Comparison of ENCODE assay signal across 9 cellular contexts in genomic region chr20:13105864-13106457, GRCh38.
DNase-seq lines count a peak whose midpoint lies in the region; ATAC-seq and TF ChIP-seq lines count a peak whose summit lies in the region.
"Had no signal": no experiment of that assay in that cellular context is flagged by ENCODE, and none has a peak within 500 bp of the region (broad histone marks: within the 10 kb centered on the region; RNA-seq: fewer than 3 reads in every experiment).

No MANE protein-coding gene starts in this region.

- H3K36me3 ChIP-seq in GM23338 (ENCODE audit: insufficient read depth) (no peaks in the 10 kb centered on the region), OCI-LY3 (replicated peaks; ENCODE audit: low read depth, low read length) (no peaks in the 10 kb centered on the region)

- no peaks in the 10 kb centered on the region for H3K27me3 Mint-ChIP-seq in GM23338 (ENCODE audit: insufficient read depth, low read depth, poor library complexity)
- H3K27me3 Mint-ChIP-seq in progenitor cell of endocrine pancreas, result no peaks in the 10 kb centered on the region
- H3K27me3 Mint-ChIP-seq in T-cell, result no peaks in the 10 kb centered on the region
- H3K27me3 Mint-ChIP-seq in T-helper 2 cell treated with Interferon-gamma antibody and Interleukin-4, amounts not matched to agents 5 μg/mL and 100 μg/mL, for 36 hours (ENCODE audit: low read depth), result peaks cover 9% of the 10 kb centered on the region

- H3F3A ChIP-seq in GM23338 (replicated peaks; ENCODE audit: low read depth), result no peaks in the 10 kb centered on the region

- H4K20me1 ChIP-seq in GM23338 (replicated peaks; ENCODE audit: insufficient read depth), result no peaks in the 10 kb centered on the region
- H4K20me1 ChIP-seq in OCI-LY3 (ENCODE audit: insufficient read depth, low read length), result no peaks in the 10 kb centered on the region

- POLR2A ChIA-PET in T-cell (lab: Charles Lee), result no interaction called here

- H3K4me3 ChIP-seq in GM23338 (no peak overlapping the region), OCI-LY3 (ENCODE audit: low read length) (peak overlapping the region; percentile 31)

- no peak overlapping the region for H3K27ac Mint-ChIP-seq in GM23338
- no peak overlapping the region for H3K27ac Mint-ChIP-seq in progenitor cell of endocrine pancreas
- H3K27ac Mint-ChIP-seq in T-cell, result no peak overlapping the region
- H3K27ac Mint-ChIP-seq in T-helper 2 cell treated with Interferon-gamma antibody and Interleukin-4, amounts not matched to agents 5 μg/mL and 100 μg/mL, for 36 hours, result no peak overlapping the region

- CTCF ChIA-PET in T-cell (lab: Charles Lee), result interaction anchor here in 1 of 2 donors (0.9 kb wide), 1 partner anchor 134 kb away, joined by 3 read pairs; no protein-coding TSS in a partner anchor

- H3K9me3 Mint-ChIP-seq in GM23338 (no peaks in the 10 kb centered on the region), progenitor cell of endocrine pancreas (ENCODE audit: low read depth) (no peaks in the 10 kb centered on the region), T-cell (no peaks in the 10 kb centered on the region)
- no peaks in the 10 kb centered on the region for H3K9me3 Mint-ChIP-seq in T-helper 2 cell treated with Interferon-gamma antibody and Interleukin-4, amounts not matched to agents 5 μg/mL and 100 μg/mL, for 36 hours

- H3K4me1 ChIP-seq in GM23338 (ENCODE audit: insufficient read depth) (0 out of 2 replicates have a peak, but pooled peaks cover 3% of the 10 kb centered on the region), OCI-LY3 (ENCODE audit: low read length) (0 out of 2 replicates have a peak, but pooled peaks cover 5% of the 10 kb centered on the region)

- DNase-seq in AG09319 (ENCODE audit: extremely low read depth, low read depth) (peak; percentile 10), GM23338 (ENCODE audit: low spot score) (peak; percentile 69), epidermal melanocyte (ENCODE audit: insufficient read length, low spot score) (peak; percentile 26), progenitor cell of endocrine pancreas (ENCODE audit: low spot score, unreplicated experiment) (no peak), T-cell (no peak)
- DNase-seq in T-helper 2 cell treated with Interferon-gamma antibody and Interleukin-4, amounts not matched to agents 5 μg/mL and 100 μg/mL, for 36 hours (ENCODE audit: low spot score), result no peak

- H3K27me3 ChIP-seq in GM23338 (ENCODE audit: insufficient read depth) (no peaks in the 10 kb centered on the region), OCI-LY3 (ENCODE audit: low read depth, low read length) (peaks cover 19% of the 10 kb centered on the region)

- H3K4me3 Mint-ChIP-seq in GM23338 (no peak overlapping the region), progenitor cell of endocrine pancreas (ENCODE audit: low read depth) (no peak overlapping the region), T-cell (no peak overlapping the region)
- H3K4me3 Mint-ChIP-seq in T-helper 2 cell treated with Interferon-gamma antibody and Interleukin-4, amounts not matched to agents 5 μg/mL and 100 μg/mL, for 36 hours, result no peak overlapping the region

- no peaks in the 10 kb centered on the region for H3K9me2 ChIP-seq in GM23338 (ENCODE audit: insufficient read depth)

- H3K36me3 Mint-ChIP-seq in GM23338 (ENCODE audit: low read depth), result no peaks in the 10 kb centered on the region
- H3K36me3 Mint-ChIP-seq in progenitor cell of endocrine pancreas (ENCODE audit: insufficient read depth), result peaks cover 9% of the 10 kb centered on the region
- H3K36me3 Mint-ChIP-seq in T-cell, result no peaks in the 10 kb centered on the region
- no peaks in the 10 kb centered on the region for H3K36me3 Mint-ChIP-seq in T-helper 2 cell treated with Interferon-gamma antibody and Interleukin-4, amounts not matched to agents 5 μg/mL and 100 μg/mL, for 36 hours (ENCODE audit: low read depth)

- no peak overlapping the region for H3K9ac ChIP-seq in OCI-LY3 (ENCODE audit: low read length)

- peak overlapping the region; percentile 0; the same call in 1 of the 2 replicates for H2AFZ ChIP-seq in GM23338
- H2AFZ ChIP-seq in OCI-LY3 (ENCODE audit: low read depth, low read length), result peak overlapping the region; percentile 7

- H3K4me2 ChIP-seq in GM23338, result no peak overlapping the region
- peak overlapping the region; percentile 52 for H3K4me2 ChIP-seq in OCI-LY3 (ENCODE audit: low read length)

- ATAC-seq in GM23338 (peak; percentile 34; the same call in 2 of the 3 replicates), HG03139 (IDR thresholded peaks at IDR 0.05; ENCODE audit: unreplicated experiment) (no peak), T-cell (replicated peaks in 1 of 4) (no peak)

- peaks cover 13% of the 10 kb centered on the region for H3K4me1 Mint-ChIP-seq in GM23338
- peaks cover 43% of the 10 kb centered on the region for H3K4me1 Mint-ChIP-seq in progenitor cell of endocrine pancreas (ENCODE audit: low read depth)
- H3K4me1 Mint-ChIP-seq in T-cell, result no peaks in the 10 kb centered on the region
- H3K4me1 Mint-ChIP-seq in T-helper 2 cell treated with Interferon-gamma antibody and Interleukin-4, amounts not matched to agents 5 μg/mL and 100 μg/mL, for 36 hours (ENCODE audit: low read depth), result no peaks in the 10 kb centered on the region

- TF ChIP-seq CTCF in AG09319 (IDR thresholded peaks at IDR 0.05; ENCODE audit: low read depth, low read length), result peak; percentile 66
- TF ChIP-seq CTCF in GM23338 (conservative IDR thresholded peaks at IDR 0.05; ENCODE audit: low read depth in 2 of 2), result peak; percentile 61 to 88
- peak; percentile 88 for TF ChIP-seq CTCF in OCI-LY3 (IDR thresholded peaks at IDR 0.05; ENCODE audit: low read depth, low read length)
- peak; percentile 79 for TF ChIP-seq CTCF in progenitor cell of endocrine pancreas (IDR thresholded peaks at IDR 0.05; ENCODE audit: unreplicated experiment)

- H3K79me2 ChIP-seq in GM23338 (replicated peaks; ENCODE audit: insufficient read depth) (no peaks in the 10 kb centered on the region), OCI-LY3 (ENCODE audit: low read length) (no peaks in the 10 kb centered on the region)

- H3K27ac ChIP-seq in GM23338 (ENCODE audit: low read depth) (no peak overlapping the region), OCI-LY3 (ENCODE audit: low read length) (no peak overlapping the region)
- H3K27ac ChIP-seq: epithelial cell of prostate had no signal

- no peaks in the 10 kb centered on the region for H3K9me3 ChIP-seq in OCI-LY3 (ENCODE audit: insufficient read depth, low read length)

TF ChIP-seq in GM23338, 12 proteins besides CTCF, POLR2A, EP300 and RAD21 (continues in another document):
- no peak for TF ChIP-seq EZH2phosphoT487 (IDR thresholded peaks at IDR 0.05; ENCODE audit: unreplicated experiment)
- no peak for TF ChIP-seq ZNF114 (CRISPR knock-in tag; IDR thresholded peaks at IDR 0.05)
- no peak for TF ChIP-seq CREB1 (CRISPR knock-in tag; IDR thresholded peaks at IDR 0.05; ENCODE audit: low read depth)
- no peak for TF ChIP-seq POLR2AphosphoS5 (IDR thresholded peaks at IDR 0.05; ENCODE audit: low read depth)
- no peak for TF ChIP-seq STAT1 (IDR thresholded peaks at IDR 0.05; ENCODE audit: unreplicated experiment)
- no peak for TF ChIP-seq REST (IDR thresholded peaks at IDR 0.05; ENCODE audit: unreplicated experiment)
- no peak for TF ChIP-seq ZNF331 (CRISPR knock-in tag; IDR thresholded peaks at IDR 0.05; ENCODE audit: low read depth)
- no peak for TF ChIP-seq NANOG (IDR thresholded peaks at IDR 0.05; ENCODE audit: borderline replicate concordance)
- no peak for TF ChIP-seq JUNB (IDR thresholded peaks at IDR 0.05; ENCODE audit: unreplicated experiment)

Comparison
In these comparisons a context has a peak if more than half of its experiments do, and no peak if none do; other contexts are left out.
1. DNase-seq: peak in AG09319 (single experiment), GM23338 (single experiment) and epidermal melanocyte (single experiment); none in progenitor cell of endocrine pancreas (single experiment), T-cell (0 of 34) and T-helper 2 cell treated with Interferon-gamma antibody and Interleukin-4, amounts not matched to agents 5 μg/mL and 100 μg/mL, for 36 hours (single experiment).
2. Peak in every context shown above with its lines, with median percentiles within 50 percentile points of each other: CTCF ChIP-seq.